8 cellular contexts compared by ENCODE assay signal in the genomic region with DNA sequence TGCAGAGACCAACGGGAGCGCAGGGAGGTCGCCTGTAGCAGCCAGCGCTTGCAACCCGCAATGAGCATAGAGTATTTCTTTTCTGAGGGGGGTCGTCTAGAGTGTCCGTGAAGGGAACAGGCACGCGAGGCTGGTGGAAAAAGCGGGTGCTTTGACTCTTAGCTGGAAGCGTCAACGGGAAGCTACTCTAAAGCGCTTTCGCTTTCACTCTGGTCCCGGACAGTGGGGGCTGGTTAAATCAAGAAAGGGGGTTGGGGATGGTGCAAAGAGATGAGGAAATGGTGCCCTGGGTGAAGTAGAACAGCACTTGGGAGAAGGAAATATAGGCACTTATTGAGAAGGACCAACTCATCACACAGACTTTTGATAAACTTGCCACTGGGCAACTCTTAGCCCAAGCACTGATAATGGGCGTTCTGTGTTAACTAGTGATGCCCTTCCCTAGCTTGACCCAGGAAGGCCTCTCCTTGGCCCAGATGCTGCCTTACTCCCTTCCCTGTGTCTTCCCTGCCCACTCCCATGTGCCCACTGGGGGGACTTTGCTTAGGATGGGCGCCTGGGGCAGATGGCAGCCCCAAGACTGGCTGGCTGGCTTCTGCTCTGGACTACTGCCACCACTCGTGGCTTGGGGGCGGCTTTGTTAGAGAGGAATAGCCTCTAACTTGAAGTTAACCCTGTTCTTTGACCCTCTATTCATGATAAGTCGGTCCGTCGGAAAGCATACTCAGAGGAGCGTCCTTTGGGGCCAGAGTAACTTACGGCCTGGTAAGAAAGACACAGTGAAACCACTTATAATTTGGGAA. TPM values are rescaled to one million over a fixed set of nuclear protein-coding genes. Genes with fewer than 3 reads are reported as not detected.
DNase-seq lines count a peak whose midpoint lies in the region; TF ChIP-seq lines count a peak whose summit lies in the region.

No MANE protein-coding gene starts in this region.

- H3K4me1 Mint-ChIP-seq in activated naive CD4-positive, alpha-beta T cell treated with anti-CD3 and anti-CD28 coated beads for 36 hours (ENCODE audit: low read depth): peaks cover 68% of the 10 kb centered on the region
- H3K4me1 Mint-ChIP-seq in glutamatergic neuron (ENCODE audit: low read depth, unreplicated experiment): no peaks in the 10 kb centered on the region

- H3K9me3 ChIP-seq in HAP-1: no peaks in the 10 kb centered on the region
- H3K9me3 ChIP-seq in ovary: no peaks in the 10 kb centered on the region

- H3K27ac ChIP-seq in ovary: peak overlapping the region; percentile 98

- DNase-seq in EH (ENCODE audit: low read depth): peak; percentile 57
- DNase-seq in HAP-1 (ENCODE audit: low spot score in 2 of 2): no peak
- DNase-seq in NOMO-1 treated with dmso at 0.1 percent for 144 hours (lab: John Stamatoyannopoulos, UW; ENCODE audit: unreplicated experiment): peak; percentile 34
- peak; percentile 73 for DNase-seq in activated naive CD4-positive, alpha-beta T cell treated with anti-CD3 and anti-CD28 coated beads for 36 hours
- DNase-seq in glutamatergic neuron: no peak
- peak in 4 of 5 donors; percentile 44 to 57 (median 50) for DNase-seq in ovary
- no peak for DNase-seq in NCI-H187 (lab: John Stamatoyannopoulos, UW)
- DNase-seq in D341Med (ENCODE audit: low spot score): no peak

- in situ Hi-C loops in HAP-1 (cut with MboI; ENCODE audit: low sequenced_read_pairs): no loop called here

- intact Hi-C loops in activated naive CD4-positive, alpha-beta T cell treated with anti-CD3 and anti-CD28 coated beads for 36 hours (cut with micrococcal nuclease): loop anchor here (1.0 to 5.0 kb wide), 4 partner anchors 13 to 657 kb away; a partner anchor contains a TSS
- intact Hi-C loops in ovary (cut with DNase I): no loop called here

- TF ChIP-seq CTCF in glutamatergic neuron (IDR thresholded peaks at IDR 0.05; ENCODE audit: partially characterized antibody, unreplicated experiment) (no peak), ovary (IDR thresholded peaks at IDR 0.05) (no peak)

- H3K4me3 ChIP-seq in HAP-1 (peak overlapping the region; percentile 67), ovary (peak overlapping the region; percentile 94)

- H3K27me3 ChIP-seq in HAP-1 (ENCODE audit: low read depth) (no peaks in the 10 kb centered on the region), ovary (no peaks in the 10 kb centered on the region)

- H3K4me3 Mint-ChIP-seq in activated naive CD4-positive, alpha-beta T cell treated with anti-CD3 and anti-CD28 coated beads for 36 hours: peak overlapping the region; percentile 100
- H3K4me3 Mint-ChIP-seq in glutamatergic neuron (ENCODE audit: unreplicated experiment): peak overlapping the region; percentile 93

- WGBS in ovary, 3 donors: 12 to 14% (median 13%) methylated on average over 23 to 24 of the region's 24 CpGs

- peaks cover 85% of the 10 kb centered on the region for H3K36me3 Mint-ChIP-seq in activated naive CD4-positive, alpha-beta T cell treated with anti-CD3 and anti-CD28 coated beads for 36 hours (ENCODE audit: low read depth)
- H3K36me3 Mint-ChIP-seq in glutamatergic neuron (ENCODE audit: unreplicated experiment): peaks cover 6% of the 10 kb centered on the region

- no peak for TF ChIP-seq POLR2A in ovary (IDR thresholded peaks at IDR 0.05)

- no peak for TF ChIP-seq EP300 in ovary (IDR thresholded peaks at IDR 0.05)

- H3K27me3 Mint-ChIP-seq in activated naive CD4-positive, alpha-beta T cell treated with anti-CD3 and anti-CD28 coated beads for 36 hours (ENCODE audit: low read depth): no peaks in the 10 kb centered on the region
- peaks cover 32% of the 10 kb centered on the region for H3K27me3 Mint-ChIP-seq in glutamatergic neuron (ENCODE audit: unreplicated experiment)

- no peaks in the 10 kb centered on the region for H3K9me3 Mint-ChIP-seq in activated naive CD4-positive, alpha-beta T cell treated with anti-CD3 and anti-CD28 coated beads for 36 hours
- peaks cover 12% of the 10 kb centered on the region for H3K9me3 Mint-ChIP-seq in glutamatergic neuron (ENCODE audit: unreplicated experiment)

- peaks cover 6% of the 10 kb centered on the region for H3K36me3 ChIP-seq in HAP-1 (replicated peaks)
- no peaks in the 10 kb centered on the region for H3K36me3 ChIP-seq in ovary

- H3K27ac Mint-ChIP-seq in activated naive CD4-positive, alpha-beta T cell treated with anti-CD3 and anti-CD28 coated beads for 36 hours: peak overlapping the region; percentile 100
- H3K27ac Mint-ChIP-seq in glutamatergic neuron (ENCODE audit: unreplicated experiment): no peak overlapping the region

- CTCF ChIA-PET in activated naive CD4-positive, alpha-beta T cell treated with anti-CD3 and anti-CD28 coated beads for 36 hours (lab: Charles Lee): interaction anchor here (0.9 to 7.8 kb wide), 11 partner anchors 9 to 130 kb away, joined by 3 to 153 read pairs (median 6); a partner anchor contains a TSS

- H3K4me1 ChIP-seq in HAP-1: peaks cover 6% of the 10 kb centered on the region
- H3K4me1 ChIP-seq in ovary (ENCODE audit: insufficient read depth): peaks cover 10% of the 10 kb centered on the region

RNA-seq across cellular contexts. Expression of a gene that starts 0.6 kb away (rescaled TPM):
- 100 to 1,000 TPM; 238 to 241 TPM for total RNA-seq in activated naive CD4-positive, alpha-beta T cell treated with anti-CD3 and anti-CD28 coated beads for 36 hours
- total RNA-seq in glutamatergic neuron (ENCODE audit: unreplicated experiment): not detected
- 10 to 100 TPM in 6 of 7 donors, 1 to 10 TPM in 1; 9.5 to 28.3 (median 20.4) TPM for total RNA-seq in ovary
- polyA plus RNA-seq in ovary: 10 to 100 TPM; 23.6 to 30.7 TPM

RNA-seq across cellular contexts. Expression of a gene that starts 1.1 kb away (rescaled TPM):
- total RNA-seq in activated naive CD4-positive, alpha-beta T cell treated with anti-CD3 and anti-CD28 coated beads for 36 hours: 100 to 1,000 TPM; 187 TPM
- 0.25 TPM for total RNA-seq in glutamatergic neuron (ENCODE audit: unreplicated experiment)
- total RNA-seq in ovary: 10 to 100 TPM; 17.7 to 30.7 (median 23.3) TPM
- 10 to 100 TPM; 22.7 to 48.4 TPM for polyA plus RNA-seq in ovary

RNA-seq across cellular contexts. Expression of a gene that starts 10.7 kb away (rescaled TPM):
- 100 to 1,000 TPM; 286 to 308 TPM for total RNA-seq in activated naive CD4-positive, alpha-beta T cell treated with anti-CD3 and anti-CD28 coated beads for 36 hours
- total RNA-seq in glutamatergic neuron (ENCODE audit: unreplicated experiment): not detected
- total RNA-seq in ovary: 10 to 100 TPM; 28.9 to 44.8 (median 36.0) TPM
- polyA plus RNA-seq in ovary: 100 to 1,000 TPM in 1 of 2 donors, 10 to 100 TPM in 1; 62.2 to 103 TPM

RNA-seq across cellular contexts. Expression of a gene that starts 16.0 kb away (rescaled TPM):
- total RNA-seq in activated naive CD4-positive, alpha-beta T cell treated with anti-CD3 and anti-CD28 coated beads for 36 hours: 100 to 1,000 TPM; 136 to 138 TPM
- total RNA-seq in glutamatergic neuron (ENCODE audit: unreplicated experiment) (1.9 TPM), ovary (10 to 100 TPM in 6 of 7 donors, 1 to 10 TPM in 1; 8.9 to 23.8 (median 18.6) TPM)
- 10 to 100 TPM; 13.9 to 16.5 TPM for polyA plus RNA-seq in ovary

RNA-seq across cellular contexts. Expression of a gene that starts 37.8 kb away (rescaled TPM):
- total RNA-seq in activated naive CD4-positive, alpha-beta T cell treated with anti-CD3 and anti-CD28 coated beads for 36 hours: 1 to 10 TPM in 1 of 2 experiments, under 1 TPM in 1; 0.91 to 1.1 TPM
- total RNA-seq in glutamatergic neuron (ENCODE audit: unreplicated experiment) (not detected), ovary (1 to 10 TPM in 2 of 7 donors, under 1 TPM in 4, not detected in 1; 0.28 to 4.6 (median 0.73) TPM)
- 1 to 10 TPM in 1 of 2 donors, under 1 TPM in 1; 0.24 to 1.6 TPM for polyA plus RNA-seq in ovary

Comparison
In these comparisons a context has a peak if more than half of its experiments do, and no peak if none do; other contexts are left out.
1. DNase-seq: peak in EH (single experiment), NOMO-1 treated with dmso at 0.1 percent for 144 hours (single experiment), activated naive CD4-positive, alpha-beta T cell treated with anti-CD3 and anti-CD28 coated beads for 36 hours (single experiment) and ovary (4 of 5); none in HAP-1 (0 of 2), glutamatergic neuron (single experiment), NCI-H187 (0 of 2) and D341Med (single experiment).
2. RNA of a gene that starts 0.6 kb away (total RNA-seq): 238 to 241 TPM in activated naive CD4-positive, alpha-beta T cell treated with anti-CD3 and anti-CD28 coated beads for 36 hours and 9.5 to 28.3 TPM in ovary; not detected in glutamatergic neuron (single experiment); every median in the first group is over 10 times any median in the second.
3. RNA of a gene that starts 1.1 kb away (total RNA-seq): 187 TPM in activated naive CD4-positive, alpha-beta T cell treated with anti-CD3 and anti-CD28 coated beads for 36 hours and 17.7 to 30.7 TPM in ovary; 0.25 TPM in glutamatergic neuron (single experiment); every median in the first group is over 10 times any median in the second.
4. RNA of a gene that starts 10.7 kb away (total RNA-seq): 286 to 308 TPM in activated naive CD4-positive, alpha-beta T cell treated with anti-CD3 and anti-CD28 coated beads for 36 hours and 28.9 to 44.8 TPM in ovary; not detected in glutamatergic neuron (single experiment); every median in the first group is over 10 times any median in the second.